ENCODE assay signal across 35 cellular contexts in the genomic region with DNA sequence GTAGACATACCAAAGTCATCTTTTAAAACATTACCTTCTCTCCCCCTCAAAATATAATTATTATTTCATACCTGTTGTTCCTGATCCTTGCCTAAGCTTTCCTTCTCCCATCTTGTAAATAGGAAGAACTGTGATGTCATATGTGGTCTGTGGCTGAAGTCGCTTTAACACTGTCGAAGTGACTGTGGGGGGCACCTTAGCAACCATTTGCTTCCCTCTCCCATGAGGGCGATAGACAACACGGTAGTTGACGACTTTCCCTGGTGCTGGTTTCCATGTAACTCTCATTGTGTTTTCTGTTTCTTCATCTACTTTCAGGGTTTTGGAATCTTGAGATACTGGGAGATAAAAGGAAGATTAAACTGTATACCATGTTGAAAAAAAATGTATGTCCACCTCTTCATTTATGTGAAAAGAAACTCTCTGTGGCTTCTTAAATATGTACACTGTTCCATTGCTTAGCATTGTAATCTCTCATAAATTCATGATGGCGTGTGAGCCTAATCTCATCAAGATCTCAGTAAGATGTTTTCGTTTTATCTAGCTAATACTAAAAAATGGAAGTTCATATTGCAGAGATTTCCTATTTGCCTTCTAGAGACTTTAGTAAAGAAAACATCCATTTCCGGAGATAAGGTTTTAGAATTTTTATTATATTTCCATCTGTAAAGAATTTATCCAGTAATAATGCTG. TPM values are rescaled to one million over a fixed set of nuclear protein-coding genes. Genes with fewer than 3 reads are reported as not detected.
"Had no signal": no experiment of that assay in that cellular context is flagged by ENCODE, and none has a peak within 500 bp of the region (broad histone marks: within the 10 kb centered on the region; RNA-seq: fewer than 3 reads in every experiment).

No MANE protein-coding gene starts in this region.

- H3K4me3 ChIP-seq: cardiac muscle cell, K562, MG63, SJCRH30, SK-N-MC had no signal

- H3K27me3 ChIP-seq: brain microvascular endothelial cell, cardiac muscle cell, MG63, SJCRH30 had no signal

- ATAC-seq: activated CD8-positive, alpha-beta T cell treated with anti-CD3 and anti-CD28 coated beads for 36 hours; activated T-cell treated with anti-CD3 and anti-CD28 coated beads, Interleukin-2, amount 50 U/mL, for 72 hours; activated T-helper 17 cell treated with anti-CD3 and anti-CD28 coated beads, Interleukin-2, amount 50 U/mL, for 72 hours; K562; Panc1 had no signal

- H3K27ac ChIP-seq: brain microvascular endothelial cell, cardiac muscle cell, SJCRH30, SK-N-MC, WERI-Rb-1 had no signal

- DNase-seq: activated CD4-positive, alpha-beta T cell treated with anti-CD3 and anti-CD28 coated beads for 1 hour; activated CD4-positive, alpha-beta T cell treated with anti-CD3 and anti-CD28 coated beads for 48 hours; activated CD4-positive, alpha-beta T cell treated with anti-CD3 and anti-CD28 coated beads, Interleukin-2, amount 50 U/mL, for 4 hours; activated CD4-positive, CD25-positive, alpha-beta regulatory T cell; activated CD8-positive, alpha-beta T cell treated with anti-CD3 and anti-CD28 coated beads for 36 hours; activated effector memory CD4-positive, alpha-beta T cell treated with anti-CD3 and anti-CD28 coated beads, Interleukin-2, amount 50 U/mL, for 16 hours; activated naive CD4-positive, alpha-beta T cell; activated naive CD4-positive, alpha-beta T cell treated with anti-CD3 and anti-CD28 coated beads, Interleukin-2, amount 50 U/mL, for 16 hours; activated naive CD8-positive, alpha-beta T cell treated with anti-CD3 and anti-CD28 coated beads for 36 hours; activated T-cell treated with anti-CD3 and anti-CD28 coated beads, Interleukin-2, amount 50 U/mL, for 1 hour; activated T-cell treated with anti-CD3 and anti-CD28 coated beads, Interleukin-2, amount 50 U/mL, for 72 hours; amniotic stem cell; aorta; Karpas-422; MG63; NCI-H1048; NCI-H1105 treated with DMSO at 0.1 percent for 48 hours; NCI-H1436 treated with DMSO at 0.1 percent for 48 hours; NCI-H1694 treated with DMSO at 0.1 percent for 48 hours; NCI-H2029; NCI-H345; NCI-H524 treated with DMSO at 0.1 percent for 48 hours; SHP77; T1000; WERI-Rb-1 had no signal

- H3K36me3 ChIP-seq: cardiac muscle cell, WERI-Rb-1 had no signal

- H3K9me3 ChIP-seq: MG63, SJCRH30 had no signal

RNA-seq across cellular contexts. Expression of gene COL12A1, which starts 49.5 kb away (rescaled TPM):
- total RNA-seq: activated CD8-positive, alpha-beta memory T cell treated with anti-CD3 and anti-CD28 coated beads for 36 hours; activated T-cell treated with anti-CD3 and anti-CD28 coated beads, Interleukin-2, amount 50 U/mL, for 72 hours; activated T-helper 17 cell treated with anti-CD3 and anti-CD28 coated beads, Interleukin-2, amount 50 U/mL, for 72 hours; T-helper 1 cell treated with Interleukin-12 subunit alpha and Interleukin-12 subunit beta and Interleukin-4 antibody, amounts not matched to agents 30 ng/mL and 1 ng/mL, for 36 hours; T-helper 2 cell treated with Interferon-gamma antibody and Interleukin-4, amounts not matched to agents 100 ng/mL and 5 ng/mL, for 36 hours had no signal
- polyA plus RNA-seq: K562 had no signal
